Comparison of ENCODE assay signal across 8 cellular contexts in genomic region chr12:4119157-4119761, GRCh38.
DNase-seq lines count a peak whose midpoint lies in the region; ATAC-seq and TF ChIP-seq lines count a peak whose summit lies in the region.

No MANE protein-coding gene starts in this region.

- no peaks in the 10 kb centered on the region for H3K9me3 Mint-ChIP-seq in activated naive CD8-positive, alpha-beta T cell treated with anti-CD3 and anti-CD28 coated beads for 36 hours

- H3K27ac ChIP-seq in BLaER1: peak overlapping the region; percentile 67

- H3K4me3 ChIP-seq in BLaER1: no peak overlapping the region
- no peak overlapping the region for H3K4me3 ChIP-seq in foreskin fibroblast (ENCODE audit: low read depth in 1 of 2, low read length in 2 of 2)

- no peak overlapping the region for H3K4me3 Mint-ChIP-seq in activated naive CD8-positive, alpha-beta T cell treated with anti-CD3 and anti-CD28 coated beads for 36 hours

- H3K27me3 Mint-ChIP-seq in activated naive CD8-positive, alpha-beta T cell treated with anti-CD3 and anti-CD28 coated beads for 36 hours: no peaks in the 10 kb centered on the region

- no peak for TF ChIP-seq CTCF in foreskin fibroblast (IDR thresholded peaks at IDR 0.05; ENCODE audit: low read depth, low read length)

- H3K9ac ChIP-seq in BLaER1: no peak overlapping the region

- DNase-seq in activated naive CD8-positive, alpha-beta T cell treated with anti-CD3 and anti-CD28 coated beads for 36 hours: peak; percentile 66
- DNase-seq in NCI-H2029 (lab: John Stamatoyannopoulos, UW): no peak
- DNase-seq in NAMALWA (ENCODE audit: low spot score): no peak
- no peak for DNase-seq in SKM-1 treated with dmso at 0.1 percent for 144 hours (lab: John Stamatoyannopoulos, UW; ENCODE audit: unreplicated experiment)
- DNase-seq in foreskin fibroblast: no peak

- H3K4me1 Mint-ChIP-seq in activated naive CD8-positive, alpha-beta T cell treated with anti-CD3 and anti-CD28 coated beads for 36 hours: peaks cover 61% of the 10 kb centered on the region

- no peaks in the 10 kb centered on the region for H3K36me3 ChIP-seq in BLaER1

- H3K4me2 ChIP-seq in BLaER1: peak overlapping the region; percentile 96

- no peaks in the 10 kb centered on the region for H4K20me1 ChIP-seq in BLaER1

- H3K27ac Mint-ChIP-seq in activated naive CD8-positive, alpha-beta T cell treated with anti-CD3 and anti-CD28 coated beads for 36 hours: peak overlapping the region; percentile 85

- ATAC-seq in GM19438 (IDR thresholded peaks at IDR 0.05; ENCODE audit: low read depth, unreplicated experiment) (peak; percentile 76), HG03175 (IDR thresholded peaks at IDR 0.05; ENCODE audit: unreplicated experiment) (peak; percentile 83)

- H3K9me3 ChIP-seq in BLaER1: no peaks in the 10 kb centered on the region

- H3K27me3 ChIP-seq in BLaER1: no peaks in the 10 kb centered on the region

- peaks cover 74% of the 10 kb centered on the region for H3K4me1 ChIP-seq in BLaER1

- H3K36me3 Mint-ChIP-seq in activated naive CD8-positive, alpha-beta T cell treated with anti-CD3 and anti-CD28 coated beads for 36 hours: peaks cover 3% of the 10 kb centered on the region
